ENCODE assay signal across 9 cellular contexts in genomic region chr6:149316108-149316727, GRCh38. TPM values are rescaled to one million over a fixed set of nuclear protein-coding genes. Genes with fewer than 3 reads are reported as not detected.
DNase-seq lines count a peak whose midpoint lies in the region; ATAC-seq and TF ChIP-seq lines count a peak whose summit lies in the region.
"Had no signal": no experiment of that assay in that cellular context is flagged by ENCODE, and none has a peak within 500 bp of the region (broad histone marks: within the 10 kb centered on the region; RNA-seq: fewer than 3 reads in every experiment).

No MANE protein-coding gene starts in this region.

- TF ChIP-seq CTCF in astrocyte of the spinal cord (IDR thresholded peaks at IDR 0.05; ENCODE audit: low read depth, low read length) = no peak
- TF ChIP-seq CTCF in lower leg skin (IDR thresholded peaks at IDR 0.05) = no peak
- no peak for TF ChIP-seq CTCF in tibial nerve (IDR thresholded peaks at IDR 0.05)

- DNase-seq in activated naive CD4-positive, alpha-beta T cell treated with anti-CD3 and anti-CD28 coated beads for 36 hours = no peak
- DNase-seq in activated naive CD4-positive, alpha-beta T cell treated with anti-CD3 and anti-CD28 coated beads, Interleukin-2, amount 50 U/mL, for 16 hours = no peak
- DNase-seq in astrocyte of the spinal cord (ENCODE audit: low read depth, low spot score) = no peak
- no peak for DNase-seq in lower leg skin (ENCODE audit: low spot score in 2 of 2)
- DNase-seq in tibial nerve (ENCODE audit: low spot score in 2 of 2) = no peak
- DNase-seq in NCI-H446 (lab: John Stamatoyannopoulos, UW) = no peak
- DNase-seq: NCI-H2107 had no signal

- H3K9me3 ChIP-seq in tibial nerve = no peaks in the 10 kb centered on the region

- peak overlapping the region; percentile 75 for H3K4me3 ChIP-seq in astrocyte of the spinal cord (ENCODE audit: low read depth, low read length)
- peak overlapping the region; percentile 98 for H3K4me3 ChIP-seq in lower leg skin (ENCODE audit: low read depth, poor library complexity, severe bottlenecking)
- peak overlapping the region; percentile 96 to 100 (median 98) for H3K4me3 ChIP-seq in tibial nerve

- peaks cover 31% of the 10 kb centered on the region for H3K4me1 Mint-ChIP-seq in activated naive CD4-positive, alpha-beta T cell treated with anti-CD3 and anti-CD28 coated beads for 36 hours (ENCODE audit: low read depth)

- peak overlapping the region; percentile 98 to 100 (median 100) for H3K27ac ChIP-seq in tibial nerve

- WGBS in lower leg skin, 2 donors = 41 to 43% methylated on average over 7 of the region's 7 CpGs
- 34 to 37% methylated on average over 7 of the region's 7 CpGs for WGBS in tibial nerve, 2 donors

- no peak for ATAC-seq in GM19463 (IDR thresholded peaks at IDR 0.05; ENCODE audit: unreplicated experiment)
- ATAC-seq in GM21390 (IDR thresholded peaks at IDR 0.05; ENCODE audit: unreplicated experiment) = no peak

- CTCF ChIA-PET in activated naive CD4-positive, alpha-beta T cell treated with anti-CD3 and anti-CD28 coated beads for 36 hours (lab: Charles Lee) = interaction anchor here (0.8 to 1.5 kb wide), 4 partner anchors 11 to 230 kb away, joined by 3 read pairs; no protein-coding TSS in a partner anchor

- H3K27me3 ChIP-seq in tibial nerve = no peaks in the 10 kb centered on the region

- no peak for TF ChIP-seq EP300 in tibial nerve (IDR thresholded peaks at IDR 0.05)

- H3K4me1 ChIP-seq in tibial nerve = peaks cover 0 to 29% (median 6%) of the 10 kb centered on the region in 4 donors

- H3K27me3 Mint-ChIP-seq in activated naive CD4-positive, alpha-beta T cell treated with anti-CD3 and anti-CD28 coated beads for 36 hours (ENCODE audit: low read depth) = no peaks in the 10 kb centered on the region

- H3K9me3 Mint-ChIP-seq in activated naive CD4-positive, alpha-beta T cell treated with anti-CD3 and anti-CD28 coated beads for 36 hours = no peaks in the 10 kb centered on the region

- TF ChIP-seq POLR2A in lower leg skin (IDR thresholded peaks at IDR 0.05) (no peak), tibial nerve (IDR thresholded peaks at IDR 0.05) (no peak)

- H3K36me3 ChIP-seq in tibial nerve = no peaks in the 10 kb centered on the region

- intact Hi-C loops in activated naive CD4-positive, alpha-beta T cell treated with anti-CD3 and anti-CD28 coated beads for 36 hours (cut with micrococcal nuclease) = no loop called here
- intact Hi-C loops in lower leg skin (cut with DNase I; ENCODE audit: low total_unique reads) = no loop called here

- H3K27ac Mint-ChIP-seq in activated naive CD4-positive, alpha-beta T cell treated with anti-CD3 and anti-CD28 coated beads for 36 hours = peak overlapping the region; percentile 86

- H3K4me3 Mint-ChIP-seq in activated naive CD4-positive, alpha-beta T cell treated with anti-CD3 and anti-CD28 coated beads for 36 hours = peak overlapping the region; percentile 81

- peaks cover 8% of the 10 kb centered on the region for H3K36me3 Mint-ChIP-seq in activated naive CD4-positive, alpha-beta T cell treated with anti-CD3 and anti-CD28 coated beads for 36 hours (ENCODE audit: low read depth)

- in situ Hi-C loops in astrocyte of the spinal cord (cut with HindIII; ENCODE audit: low sequenced_read_pairs) = no loop called here

RNA-seq across cellular contexts. Expression of gene TAB2, which starts 1.3 kb away (rescaled TPM):
- 10 to 100 TPM; 62.1 to 66.7 TPM for total RNA-seq in activated naive CD4-positive, alpha-beta T cell treated with anti-CD3 and anti-CD28 coated beads for 36 hours
- total RNA-seq in lower leg skin (10 to 100 TPM; 32.5 to 71.4 (median 43.8) TPM), tibial nerve (100 to 1,000 TPM in 1 of 4 donors, 10 to 100 TPM in 3; 57.5 to 101 (median 74.7) TPM)
